Comparison of ENCODE assay signal across 12 cellular contexts in the genomic region with DNA sequence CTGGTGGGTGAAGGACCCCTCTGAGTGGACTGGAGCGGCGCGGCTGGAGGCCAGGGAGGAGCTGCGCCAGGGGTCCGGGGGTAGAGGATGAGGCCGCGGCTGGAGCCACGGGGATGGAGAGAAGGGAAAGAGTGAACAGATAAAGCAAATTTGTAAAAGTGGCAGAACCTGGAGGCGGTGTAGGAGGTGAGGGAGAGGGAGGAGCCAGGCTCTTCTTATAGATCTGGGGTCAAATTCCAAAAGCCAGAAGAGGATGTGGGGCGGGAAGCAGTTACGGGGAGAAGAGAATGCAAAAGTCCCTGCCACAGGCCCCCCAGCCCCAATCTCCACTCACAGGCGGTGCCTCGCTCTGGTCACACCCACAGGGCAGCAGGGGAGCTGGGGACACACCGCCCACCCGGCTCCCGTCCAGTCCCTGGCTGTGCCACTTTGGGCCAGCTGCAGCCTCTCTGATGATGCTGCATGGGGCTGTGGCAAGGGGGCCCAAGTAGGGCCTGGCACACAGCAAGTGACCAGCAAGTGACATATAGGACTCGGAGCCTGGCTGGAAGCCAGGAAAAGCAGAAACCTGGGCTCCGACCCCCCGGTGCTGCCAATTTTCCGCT. TPM values are rescaled to one million over a fixed set of nuclear protein-coding genes. Genes with fewer than 3 reads are reported as not detected.
A peak's percentile ranks its signal among the peaks of the same experiment; 100 is the strongest.
DNase-seq lines count a peak whose midpoint lies in the region; ATAC-seq and TF ChIP-seq lines count a peak whose summit lies in the region.
"Had no signal": no experiment of that assay in that cellular context is flagged by ENCODE, and none has a peak within 500 bp of the region (broad histone marks: within the 10 kb centered on the region; RNA-seq: fewer than 3 reads in every experiment).

No MANE protein-coding gene starts in this region.

- no peaks in the 10 kb centered on the region for H3K9me3 Mint-ChIP-seq in neural progenitor cell
- peaks cover 0 to 1% (median 0%) of the 10 kb centered on the region in 11 donors for H3K9me3 Mint-ChIP-seq in naive thymus-derived CD4-positive, alpha-beta T cell
- H3K9me3 Mint-ChIP-seq: T-helper 2 cell treated with Interferon-gamma antibody and Interleukin-4, amounts not matched to agents 5 μg/mL and 100 μg/mL, for 36 hours had no signal

- no peak overlapping the region for H3K27ac Mint-ChIP-seq in neural progenitor cell
- no peak overlapping the region for H3K27ac Mint-ChIP-seq in naive thymus-derived CD4-positive, alpha-beta T cell

- no peak for DNase-seq in Jurkat, Clone E6-1 (ENCODE audit: low read depth, low spot score)
- no peak for DNase-seq in dorsolateral prefrontal cortex
- peak; percentile 46 for DNase-seq in neural progenitor cell (ENCODE audit: low spot score)
- DNase-seq in NCI-H345 (lab: John Stamatoyannopoulos, UW) = no peak
- DNase-seq in naive thymus-derived CD4-positive, alpha-beta T cell = no peak

- no peak overlapping the region for H3K9ac ChIP-seq in neural progenitor cell

- H3K4me2 ChIP-seq in DOHH2 (ENCODE audit: low read length) = peak overlapping the region; percentile 94
- H3K4me2 ChIP-seq in neural progenitor cell = peak overlapping the region; percentile 80

- no peaks in the 10 kb centered on the region for H3F3A ChIP-seq in DOHH2 (ENCODE audit: control insufficient read depth, insufficient read depth)
- peaks cover 14% of the 10 kb centered on the region for H3F3A ChIP-seq in neural progenitor cell (ENCODE audit: low read depth)

- CTCF ChIA-PET in naive thymus-derived CD4-positive, alpha-beta T cell (lab: Charles Lee) = interaction anchor here (0.6 to 1.6 kb wide), 3 partner anchors 47 to 909 kb away, joined by 4 to 12 read pairs (median 4); no protein-coding TSS in a partner anchor

- peak overlapping the region; percentile 14 for H2AFZ ChIP-seq in neural progenitor cell (replicated peaks)

- H3K79me2 ChIP-seq in DOHH2 (ENCODE audit: control insufficient read depth, low read length) (no peaks in the 10 kb centered on the region), neural progenitor cell (ENCODE audit: low read depth) (peaks cover 6% of the 10 kb centered on the region)

- H3K36me3 Mint-ChIP-seq in neural progenitor cell = peaks cover 2% of the 10 kb centered on the region
- peaks cover 0 to 4% (median 0%) of the 10 kb centered on the region in 5 donors for H3K36me3 Mint-ChIP-seq in naive thymus-derived CD4-positive, alpha-beta T cell

- H3K27ac ChIP-seq in DOHH2 (ENCODE audit: low read depth, low read length) (no peak overlapping the region), dorsolateral prefrontal cortex (peak overlapping the region in 32 of 59 donors; percentile 28 to 87 (median 77)), neural progenitor cell (no peak overlapping the region)
- no peak overlapping the region for H3K27ac ChIP-seq in naive thymus-derived CD4-positive, alpha-beta T cell (ENCODE audit: low read depth, low read length)

- H4K20me1 ChIP-seq in DOHH2 (ENCODE audit: control insufficient read depth, insufficient read depth, low read depth, low read length) = no peaks in the 10 kb centered on the region
- H4K20me1 ChIP-seq in neural progenitor cell (ENCODE audit: low read depth) = peaks cover 69% of the 10 kb centered on the region

- H3K4me1 Mint-ChIP-seq in neural progenitor cell = peaks cover 67% of the 10 kb centered on the region
- peaks cover 5 to 15% (median 9%) of the 10 kb centered on the region in 7 donors for H3K4me1 Mint-ChIP-seq in naive thymus-derived CD4-positive, alpha-beta T cell

- H3K4me1 ChIP-seq in DOHH2 (ENCODE audit: control insufficient read depth, low read length) (peaks cover 9% of the 10 kb centered on the region), neural progenitor cell (no peaks in the 10 kb centered on the region)
- no peaks in the 10 kb centered on the region for H3K4me1 ChIP-seq in naive thymus-derived CD4-positive, alpha-beta T cell (ENCODE audit: control insufficient read depth in 2 of 2, insufficient read depth in 2 of 2, low read length in 2 of 2)

- H3K4me3 ChIP-seq in DOHH2 (ENCODE audit: low read length) (peak overlapping the region; percentile 79; the same call in 1 of the 2 replicates), dorsolateral prefrontal cortex (peak overlapping the region in 58 of 59 donors; percentile 33 to 77 (median 60)), neural progenitor cell (peak overlapping the region; percentile 53)
- H3K4me3 ChIP-seq in Jurkat, Clone E6-1 (ENCODE audit: low read length) = peak overlapping the region; percentile 66
- H3K4me3 ChIP-seq in naive thymus-derived CD4-positive, alpha-beta T cell (ENCODE audit: low read length) = no peak overlapping the region

- peak overlapping the region; percentile 83 for H3K4me3 Mint-ChIP-seq in neural progenitor cell
- peak overlapping the region in 4 of 10 donors; percentile 14 to 98 (median 84) for H3K4me3 Mint-ChIP-seq in naive thymus-derived CD4-positive, alpha-beta T cell

- intact Hi-C loops in dorsolateral prefrontal cortex (cut with DNase I) = loop anchor here in 1 of 2 donors (5.0 kb wide), 2 partner anchors 50 to 100 kb away; no protein-coding TSS in a partner anchor
- intact Hi-C loops in naive thymus-derived CD4-positive, alpha-beta T cell (cut with micrococcal nuclease) = no loop called here

- no peaks in the 10 kb centered on the region for H3K9me3 ChIP-seq in DOHH2 (ENCODE audit: control insufficient read depth, insufficient read depth, low read length)
- no peaks in the 10 kb centered on the region for H3K9me3 ChIP-seq in neural progenitor cell (ENCODE audit: low read depth)
- no peaks in the 10 kb centered on the region for H3K9me3 ChIP-seq in naive thymus-derived CD4-positive, alpha-beta T cell (ENCODE audit: control insufficient read depth in 2 of 3, low read length in 3 of 3)
- H3K9me3 ChIP-seq: MG63 had no signal

- TF ChIP-seq CTCF in DOHH2 (IDR thresholded peaks at IDR 0.05; ENCODE audit: low read depth, low read length, poor library complexity, severe bottlenecking) (no peak), dorsolateral prefrontal cortex (IDR thresholded peaks at IDR 0.05 in 54 of 56, conservative IDR thresholded peaks at IDR 0.05 in 2 of 56; ENCODE audit: low read depth in 1 of 56, partially characterized antibody in 56 of 56) (no peak), neural progenitor cell (IDR thresholded peaks at IDR 0.05) (no peak)

- POLR2A ChIA-PET in naive thymus-derived CD4-positive, alpha-beta T cell (lab: Charles Lee) = no interaction called here

- H3K9me2 ChIP-seq in DOHH2 (replicated peaks; ENCODE audit: control insufficient read depth, low read length) = no peaks in the 10 kb centered on the region

- peaks cover 5% of the 10 kb centered on the region for H3K27me3 Mint-ChIP-seq in neural progenitor cell (ENCODE audit: insufficient read depth, low read depth)
- peaks cover 43 to 64% (median 46%) of the 10 kb centered on the region in 5 donors for H3K27me3 Mint-ChIP-seq in naive thymus-derived CD4-positive, alpha-beta T cell

- H3K27me3 ChIP-seq in DOHH2 (ENCODE audit: control insufficient read depth, low read length) (peaks cover 9% of the 10 kb centered on the region; the same call in 1 of the 2 replicates), dorsolateral prefrontal cortex (no peaks in the 10 kb centered on the region), neural progenitor cell (peaks cover 88% of the 10 kb centered on the region)
- peaks cover 0 to 4% of the 10 kb centered on the region in 2 donors for H3K27me3 ChIP-seq in naive thymus-derived CD4-positive, alpha-beta T cell (ENCODE audit: control insufficient read depth in 2 of 2, insufficient read depth in 2 of 2, low read length in 2 of 2)

- ATAC-seq in HG03571 (IDR thresholded peaks at IDR 0.05; ENCODE audit: unreplicated experiment) (no peak), HG03469 (IDR thresholded peaks at IDR 0.05; ENCODE audit: unreplicated experiment) (no peak)
- no peak for ATAC-seq in naive thymus-derived CD4-positive, alpha-beta T cell

- H3K36me3 ChIP-seq in DOHH2 (ENCODE audit: control insufficient read depth, low read length) = no peaks in the 10 kb centered on the region
- H3K36me3 ChIP-seq in neural progenitor cell = no peaks in the 10 kb centered on the region
- H3K36me3 ChIP-seq in naive thymus-derived CD4-positive, alpha-beta T cell (ENCODE audit: control insufficient read depth in 2 of 3, insufficient read depth in 3 of 3, low read length in 3 of 3) = no peaks in the 10 kb centered on the region
- H3K36me3 ChIP-seq: MG63 had no signal

RNA-seq across cellular contexts. Expression of gene LRRC4B, which starts 11.1 kb away (rescaled TPM):
- 0.59 TPM for polyA plus RNA-seq in Jurkat, Clone E6-1 (2012; ENCODE audit: insufficient read depth, insufficient read length)
- total RNA-seq in dorsolateral prefrontal cortex (100 to 1,000 TPM; 126 to 330 (median 166) TPM), neural progenitor cell (ENCODE audit: low replicate concordance) (12.0 and 54.6 TPM in 2 replicates)
- not detected for total RNA-seq in naive thymus-derived CD4-positive, alpha-beta T cell
- not detected for polyA plus RNA-seq in naive thymus-derived CD4-positive, alpha-beta T cell
- total RNA-seq: bronchial epithelial cell had no signal

RNA-seq across cellular contexts. Expression of gene ASPDH, which starts 43.4 kb away (rescaled TPM):
- not detected for polyA plus RNA-seq in Jurkat, Clone E6-1 (2012; ENCODE audit: insufficient read depth, insufficient read length)
- 10 to 100 TPM; 16.5 to 62.5 (median 34.2) TPM for total RNA-seq in dorsolateral prefrontal cortex
- total RNA-seq in neural progenitor cell (ENCODE audit: low replicate concordance) = not detected in 2 replicates
- total RNA-seq in naive thymus-derived CD4-positive, alpha-beta T cell = not detected
- polyA plus RNA-seq in naive thymus-derived CD4-positive, alpha-beta T cell = not detected
- total RNA-seq: bronchial epithelial cell, epithelial cell of proximal tubule had no signal

RNA-seq across cellular contexts. Expression of gene JOSD2, which starts 46.1 kb away (rescaled TPM):
- 33.1 TPM for polyA plus RNA-seq in Jurkat, Clone E6-1 (2012; ENCODE audit: insufficient read depth, insufficient read length)
- total RNA-seq in dorsolateral prefrontal cortex = 10 to 100 TPM; 24.9 to 75.5 (median 41.2) TPM
- 1.7 and 2.4 TPM in 2 replicates for total RNA-seq in neural progenitor cell (ENCODE audit: low replicate concordance)
- total RNA-seq in naive thymus-derived CD4-positive, alpha-beta T cell = 10 to 100 TPM; 13.0 to 45.9 (median 22.7) TPM
- 10 to 100 TPM; 17.8 to 18.8 TPM for polyA plus RNA-seq in naive thymus-derived CD4-positive, alpha-beta T cell

Comparison
In these comparisons a context has a peak if more than half of its experiments do, and no peak if none do; other contexts are left out.
1. H3K27ac ChIP-seq: peak in dorsolateral prefrontal cortex (32 of 59); none in DOHH2 (single experiment), neural progenitor cell (single experiment) and naive thymus-derived CD4-positive, alpha-beta T cell (single experiment).
2. RNA of gene LRRC4B, which starts 11.1 kb away (total RNA-seq): 126 to 330 TPM in dorsolateral prefrontal cortex and 12.0 to 54.6 TPM in neural progenitor cell; not detected in naive thymus-derived CD4-positive, alpha-beta T cell; every median in the first group is over 10 times any median in the second.
3. RNA of gene ASPDH, which starts 43.4 kb away (total RNA-seq): 16.5 to 62.5 TPM in dorsolateral prefrontal cortex; not detected in neural progenitor cell and not detected in naive thymus-derived CD4-positive, alpha-beta T cell; every median in the first group is over 10 times any median in the second.